ENCODE assay signal across 23 cellular contexts in genomic region chr7:48209004-48209600, GRCh38. TPM values are rescaled to one million over a fixed set of nuclear protein-coding genes. Genes with fewer than 3 reads are reported as not detected.
A peak's percentile ranks its signal among the peaks of the same experiment; 100 is the strongest.
DNase-seq lines count a peak whose midpoint lies in the region; ATAC-seq, FAIRE-seq and TF ChIP-seq lines count a peak whose summit lies in the region.
"Had no signal": no experiment of that assay in that cellular context is flagged by ENCODE, and none has a peak within 500 bp of the region (broad histone marks: within the 10 kb centered on the region; RNA-seq: fewer than 3 reads in every experiment).

No MANE protein-coding gene starts in this region.

- H3K36me3 ChIP-seq in PC-3 (ENCODE audit: low read depth, low read length), result no peaks in the 10 kb centered on the region
- no peaks in the 10 kb centered on the region for H3K36me3 ChIP-seq in trophoblast cell (ENCODE audit: control insufficient read depth in 1 of 2, insufficient read depth in 2 of 2, low read length in 2 of 2)
- H3K36me3 ChIP-seq in esophagus muscularis mucosa, result no peaks in the 10 kb centered on the region
- H3K36me3 ChIP-seq: BE2C had no signal

- no peaks in the 10 kb centered on the region for H3K79me1 ChIP-seq in trophoblast cell (ENCODE audit: low read length)

- peak; percentile 4 for FAIRE-seq in endometrium (lab: Jason Lieb, UNC)
- FAIRE-seq: GM12891, GM19239, H54 had no signal

- H3K9me3 ChIP-seq in PC-3 (ENCODE audit: low read length) (no peaks in the 10 kb centered on the region), trophoblast cell (ENCODE audit: insufficient read depth, low read depth, low read length) (peaks cover 2% of the 10 kb centered on the region), right cardiac atrium (ENCODE audit: control insufficient read depth, low read length) (no peaks in the 10 kb centered on the region), esophagus muscularis mucosa (peaks cover 0 to 18% (median 3%) of the 10 kb centered on the region in 4 donors)
- H3K9me3 ChIP-seq: BE2C had no signal

- H3K4me2 ChIP-seq in PC-3 (ENCODE audit: low read length) (no peak overlapping the region), trophoblast cell (ENCODE audit: low read length) (no peak overlapping the region)
- H3K4me2 ChIP-seq: GM23338 had no signal

- H3K27me3 Mint-ChIP-seq in Calu3 (ENCODE audit: unreplicated experiment), result no peaks in the 10 kb centered on the region
- H3K27me3 Mint-ChIP-seq in T-helper 2 cell treated with Interferon-gamma antibody and Interleukin-4, amounts not matched to agents 5 μg/mL and 100 μg/mL, for 36 hours (ENCODE audit: low read depth), result peaks cover 10% of the 10 kb centered on the region

- no peak overlapping the region for H4K8ac ChIP-seq in trophoblast cell (ENCODE audit: low read depth, low read length)

- H4K20me1 ChIP-seq in PC-3 (ENCODE audit: low read length), result no peaks in the 10 kb centered on the region

- no peak overlapping the region for H3K14ac ChIP-seq in trophoblast cell (ENCODE audit: low read length)

- H3K79me2 ChIP-seq in PC-3 (ENCODE audit: low read length) (no peaks in the 10 kb centered on the region), trophoblast cell (ENCODE audit: control insufficient read depth, insufficient read depth, low read length, poor library complexity) (no peaks in the 10 kb centered on the region)

- H3K27me3 ChIP-seq in PC-3 (ENCODE audit: low read length) (no peaks in the 10 kb centered on the region), trophoblast cell (ENCODE audit: insufficient read depth, low read length) (no peaks in the 10 kb centered on the region), right cardiac atrium (ENCODE audit: control insufficient read depth, insufficient read depth) (no peaks in the 10 kb centered on the region), esophagus muscularis mucosa (no peaks in the 10 kb centered on the region)
- H3K27me3 ChIP-seq: BE2C had no signal

- POLR2A ChIA-PET in PC-3 (lab: Charles Lee; ENCODE audit: unreplicated experiment), result no interaction called here

- no peak overlapping the region for H4K12ac ChIP-seq in trophoblast cell (ENCODE audit: low read depth, low read length)

- H2BK12ac ChIP-seq in trophoblast cell (ENCODE audit: low read length), result no peak overlapping the region

- ATAC-seq in PC-3 (no peak), right cardiac atrium (no peak), GM21447 (IDR thresholded peaks at IDR 0.05; ENCODE audit: unreplicated experiment) (no peak)
- ATAC-seq: GM23338 had no signal

- no peak overlapping the region for H2BK5ac ChIP-seq in trophoblast cell (ENCODE audit: low read depth, low read length, poor library complexity)

- no peak overlapping the region for H4K91ac ChIP-seq in trophoblast cell (ENCODE audit: low read depth, low read length)

- H3K36me3 Mint-ChIP-seq in Calu3 (ENCODE audit: insufficient read depth, unreplicated experiment), result peaks cover 11% of the 10 kb centered on the region
- H3K36me3 Mint-ChIP-seq in T-helper 2 cell treated with Interferon-gamma antibody and Interleukin-4, amounts not matched to agents 5 μg/mL and 100 μg/mL, for 36 hours (ENCODE audit: low read depth), result no peaks in the 10 kb centered on the region
- H3K36me3 Mint-ChIP-seq: CD4-positive, CD25-positive, alpha-beta regulatory T cell; CD8-positive, alpha-beta memory T cell had no signal

- no CpG with 5 or more reads among the region's 1 CpG for WGBS in trophoblast cell (ENCODE audit: extremely low coverage, insufficient coverage, insufficient read length)
- 68% methylated on average over 1 of the region's 1 CpG for WGBS in right cardiac atrium
- WGBS in esophagus muscularis mucosa, result 73% methylated on average over 1 of the region's 1 CpG

- intact Hi-C loops in Calu3 (cut with micrococcal nuclease; ENCODE audit: unreplicated experiment), result no loop called here
- intact Hi-C loops in PC-3 (cut with micrococcal nuclease), result no loop called here
- intact Hi-C loops in right cardiac atrium (cut with DNase I), result no loop called here
- intact Hi-C loops in esophagus muscularis mucosa (cut with DNase I), result no loop called here

- H3K4me1 ChIP-seq in PC-3 (ENCODE audit: insufficient read depth, low read length) (peaks cover 24% of the 10 kb centered on the region), trophoblast cell (ENCODE audit: control insufficient read depth in 1 of 2, insufficient read depth in 2 of 2, low read length in 2 of 2) (no peaks in the 10 kb centered on the region), right cardiac atrium (ENCODE audit: control insufficient read depth, insufficient read depth, low read length) (no peaks in the 10 kb centered on the region), esophagus muscularis mucosa (no peaks in the 10 kb centered on the region)
- H3K4me1 ChIP-seq: BE2C had no signal

- H3K9ac ChIP-seq in PC-3 (ENCODE audit: low read length) (no peak overlapping the region), trophoblast cell (ENCODE audit: low read length) (no peak overlapping the region)

- DNase-seq in Calu3, result peak; percentile 52
- peak; percentile 41 for DNase-seq in PC-3
- DNase-seq in trophoblast cell, result peak; percentile 22 to 60
- no peak for DNase-seq in right cardiac atrium
- DNase-seq in T-helper 2 cell treated with Interferon-gamma antibody and Interleukin-4, amounts not matched to agents 5 μg/mL and 100 μg/mL, for 36 hours (ENCODE audit: low spot score), result no peak
- no peak for DNase-seq in esophagus muscularis mucosa (ENCODE audit: extremely low spot score)
- DNase-seq: ACHN; BE2C; C1 segment of cervical spinal cord; CD4-positive, CD25-positive, alpha-beta regulatory T cell; CD8-positive, alpha-beta memory T cell; COR-L47; DMS153; DND-41; EL; HCEC 1CT had no signal

- CTCF ChIA-PET in Calu3 (lab: Charles Lee) (no interaction called here), PC-3 (lab: Charles Lee) (no interaction called here)

- no peak overlapping the region for H3K27ac ChIP-seq in PC-3 (ENCODE audit: low read length)
- H3K27ac ChIP-seq in trophoblast cell (ENCODE audit: low read depth, low read length), result no peak overlapping the region
- no peak overlapping the region for H3K27ac ChIP-seq in right cardiac atrium (ENCODE audit: low read length)
- H3K27ac ChIP-seq in esophagus muscularis mucosa (replicated peaks in 1 of 4), result no peak overlapping the region
- H3K27ac ChIP-seq: HL-60 had no signal

- H3K9me2 ChIP-seq in PC-3 (replicated peaks; ENCODE audit: low read length), result no peaks in the 10 kb centered on the region

- no peak for TF ChIP-seq POLR2A in esophagus muscularis mucosa (IDR thresholded peaks at IDR 0.05; ENCODE audit: low read depth)

- no peak overlapping the region for H2BK120ac ChIP-seq in trophoblast cell (ENCODE audit: insufficient read depth, low read length, poor library complexity)

- H3K4me3 Mint-ChIP-seq in Calu3 (ENCODE audit: low read depth, unreplicated experiment), result peak overlapping the region; percentile 36
- H3K4me3 Mint-ChIP-seq in T-helper 2 cell treated with Interferon-gamma antibody and Interleukin-4, amounts not matched to agents 5 μg/mL and 100 μg/mL, for 36 hours, result no peak overlapping the region
- H3K4me3 Mint-ChIP-seq: CD4-positive, CD25-positive, alpha-beta regulatory T cell; GM23338 had no signal

- H2AK5ac ChIP-seq in trophoblast cell (ENCODE audit: low read length), result no peak overlapping the region

- peaks cover 40% of the 10 kb centered on the region for H3K4me1 Mint-ChIP-seq in Calu3 (ENCODE audit: low read depth, unreplicated experiment)
- H3K4me1 Mint-ChIP-seq in T-helper 2 cell treated with Interferon-gamma antibody and Interleukin-4, amounts not matched to agents 5 μg/mL and 100 μg/mL, for 36 hours (ENCODE audit: low read depth), result no peaks in the 10 kb centered on the region
- H3K4me1 Mint-ChIP-seq: CD4-positive, CD25-positive, alpha-beta regulatory T cell; CD8-positive, alpha-beta memory T cell had no signal

- H3K27ac Mint-ChIP-seq in Calu3 (ENCODE audit: unreplicated experiment), result peak overlapping the region; percentile 31
- no peak overlapping the region for H3K27ac Mint-ChIP-seq in T-helper 2 cell treated with Interferon-gamma antibody and Interleukin-4, amounts not matched to agents 5 μg/mL and 100 μg/mL, for 36 hours
- H3K27ac Mint-ChIP-seq: CD4-positive, CD25-positive, alpha-beta regulatory T cell; CD8-positive, alpha-beta memory T cell; GM23338 had no signal

- H3K18ac ChIP-seq in trophoblast cell (ENCODE audit: low read length), result no peak overlapping the region

- peaks cover 8% of the 10 kb centered on the region for H3K9me3 Mint-ChIP-seq in Calu3 (ENCODE audit: low read depth, unreplicated experiment)
- H3K9me3 Mint-ChIP-seq in T-helper 2 cell treated with Interferon-gamma antibody and Interleukin-4, amounts not matched to agents 5 μg/mL and 100 μg/mL, for 36 hours, result no peaks in the 10 kb centered on the region

- TF ChIP-seq EP300 in esophagus muscularis mucosa (IDR thresholded peaks at IDR 0.05), result no peak

- TF ChIP-seq CTCF in Calu3 (IDR thresholded peaks at IDR 0.05; ENCODE audit: unreplicated experiment), result no peak
- no peak for TF ChIP-seq CTCF in PC-3 (conservative IDR thresholded peaks at IDR 0.05; ENCODE audit: low read depth, low read length)
- no peak for TF ChIP-seq CTCF in esophagus muscularis mucosa (IDR thresholded peaks at IDR 0.05)

- no peak overlapping the region for H3K23ac ChIP-seq in trophoblast cell (ENCODE audit: low read length)

- no TSS peak for BruUV-seq in Calu3 (replicated peaks; lab: Mats Ljungman, UMichigan)
- no TSS peak for BruUV-seq in PC-3 (replicated peaks; lab: Mats Ljungman, UMichigan)

- no peak overlapping the region for H3K4me3 ChIP-seq in PC-3 (ENCODE audit: low read length)
- no peak overlapping the region for H3K4me3 ChIP-seq in trophoblast cell (ENCODE audit: low read depth, low read length)
- H3K4me3 ChIP-seq in right cardiac atrium (ENCODE audit: low read length), result no peak overlapping the region
- H3K4me3 ChIP-seq in esophagus muscularis mucosa, result no peak overlapping the region
- H3K4me3 ChIP-seq: GM23338 had no signal

- no peaks in the 10 kb centered on the region for H3F3A ChIP-seq in PC-3 (ENCODE audit: low read length, unreplicated experiment)

- H2AFZ ChIP-seq in PC-3 (ENCODE audit: low read length) (no peak overlapping the region), trophoblast cell (ENCODE audit: insufficient read depth, low read length, poor library complexity) (no peak overlapping the region)
- H2AFZ ChIP-seq: GM23338 had no signal

- no peak overlapping the region for H3K4ac ChIP-seq in trophoblast cell (ENCODE audit: low read depth, low read length)

RNA-seq across cellular contexts. Expression of gene ABCA13, which starts 37.8 kb away (rescaled TPM):
- total RNA-seq in Calu3 (2022), result 9.4 and 12.1 TPM in 2 replicates
- total RNA-seq in PC-3 (2014; rRNA removed), result 1.8 and 2.1 TPM in 2 replicates
- 0.07 and 0.08 TPM in 2 replicates for polyA plus RNA-seq in trophoblast cell (2013)
- not detected for total RNA-seq in right cardiac atrium
- polyA plus RNA-seq in right cardiac atrium, result not detected
- under 1 TPM in 3 of 4 donors, not detected in 1; under 0.01 to 0.26 (median 0.06) TPM for total RNA-seq in esophagus muscularis mucosa
- total RNA-seq: CD8-positive, alpha-beta memory T cell had no signal
- polyA plus RNA-seq: CD4-positive, CD25-positive, alpha-beta regulatory T cell; CD8-positive, alpha-beta memory T cell; GM23338 had no signal

Comparison
In these comparisons a context has a peak if more than half of its experiments do, and no peak if none do; other contexts are left out.
1. DNase-seq: peak in Calu3 (single experiment), PC-3 (single experiment) and trophoblast cell (2 of 2); none in right cardiac atrium (0 of 3), T-helper 2 cell treated with Interferon-gamma antibody and Interleukin-4, amounts not matched to agents 5 μg/mL and 100 μg/mL, for 36 hours (single experiment) and esophagus muscularis mucosa (single experiment).